9 cellular contexts compared by ENCODE assay signal in genomic region chr14:22569106-22569748, GRCh38. TPM values are rescaled to one million over a fixed set of nuclear protein-coding genes. Genes with fewer than 3 reads are reported as not detected.
DNase-seq lines count a peak whose midpoint lies in the region; TF ChIP-seq lines count a peak whose summit lies in the region.
"Had no signal": no experiment of that assay in that cellular context is flagged by ENCODE, and none has a peak within 500 bp of the region (broad histone marks: within the 10 kb centered on the region; RNA-seq: fewer than 3 reads in every experiment).

No MANE protein-coding gene starts in this region.

- H3K27ac ChIP-seq in Peyer's patch (peak overlapping the region; percentile 57 to 86 (median 64)), esophagus squamous epithelium (peak overlapping the region in 3 of 4 donors; percentile 6 to 77 (median 70)), stomach (peak overlapping the region in 4 of 5 donors; percentile 82 to 91 (median 85))

- peak; percentile 60 for DNase-seq in activated effector memory CD4-positive, alpha-beta T cell treated with anti-CD3 and anti-CD28 coated beads, Interleukin-2, amount 50 U/mL, for 16 hours
- DNase-seq in activated effector memory CD4-positive, alpha-beta T cell treated with Interleukin-2 at 50 U/mL for 16 hours = no peak
- DNase-seq in Peyer's patch (no peak), esophagus squamous epithelium (lab: John Stamatoyannopoulos, UW) (no peak), stomach (no peak), NCI-H524 (lab: John Stamatoyannopoulos, UW) (no peak), DMS153 treated with DMSO at 0.1 percent for 48 hours (lab: John Stamatoyannopoulos, UW; ENCODE audit: unreplicated experiment) (no peak)
- no peak for DNase-seq in activated CD8-positive, alpha-beta memory T cell treated with anti-CD3 and anti-CD28 coated beads for 24 hours
- DNase-seq: NCI-H1694 had no signal

- H3K9me3 ChIP-seq in Peyer's patch (no peaks in the 10 kb centered on the region), esophagus squamous epithelium (no peaks in the 10 kb centered on the region), stomach (no peaks in the 10 kb centered on the region)

- TF ChIP-seq POLR2A in Peyer's patch (IDR thresholded peaks at IDR 0.05) (no peak), esophagus squamous epithelium (IDR thresholded peaks at IDR 0.05) (no peak), stomach (IDR thresholded peaks at IDR 0.05) (no peak)

- intact Hi-C loops in esophagus squamous epithelium (cut with DNase I) = no loop called here
- intact Hi-C loops in stomach (cut with DNase I; ENCODE audit: low total_unique reads) = no loop called here

- no peak overlapping the region for H3K4me3 ChIP-seq in Peyer's patch
- H3K4me3 ChIP-seq in esophagus squamous epithelium = no peak overlapping the region
- H3K4me3 ChIP-seq in stomach = no peak overlapping the region

- WGBS in esophagus squamous epithelium, 2 donors = 70 to 79% methylated on average over 6 of the region's 6 CpGs
- WGBS in stomach, 5 donors = 66 to 85% (median 70%) methylated on average over 6 of the region's 6 CpGs

- TF ChIP-seq CTCF in Peyer's patch (IDR thresholded peaks at IDR 0.05) (no peak), esophagus squamous epithelium (IDR thresholded peaks at IDR 0.05) (no peak), stomach (IDR thresholded peaks at IDR 0.05) (no peak)

- no peak for TF ChIP-seq EP300 in stomach (IDR thresholded peaks at IDR 0.05)

- no peaks in the 10 kb centered on the region for H3K27me3 ChIP-seq in Peyer's patch
- no peaks in the 10 kb centered on the region for H3K27me3 ChIP-seq in esophagus squamous epithelium
- H3K27me3 ChIP-seq in stomach = no peaks in the 10 kb centered on the region

- H3K4me1 ChIP-seq in Peyer's patch (peaks cover 0 to 18% (median 5%) of the 10 kb centered on the region in 4 donors), esophagus squamous epithelium (peaks cover 14 to 77% (median 33%) of the 10 kb centered on the region in 3 donors), stomach (peaks cover 49 to 90% (median 66%) of the 10 kb centered on the region in 4 donors)

- H3K36me3 ChIP-seq in Peyer's patch (peaks cover 0 to 47% (median 0%) of the 10 kb centered on the region in 3 donors), esophagus squamous epithelium (peaks cover 0 to 51% (median 3%) of the 10 kb centered on the region in 3 donors), stomach (peaks cover 7 to 62% (median 50%) of the 10 kb centered on the region in 4 donors)

RNA-seq across cellular contexts. Expression of gene DAD1, which starts 19.8 kb away (rescaled TPM):
- total RNA-seq in Peyer's patch (100 to 1,000 TPM in 2 of 4 donors, 10 to 100 TPM in 2; 52.0 to 173 (median 123) TPM), esophagus squamous epithelium (100 to 1,000 TPM; 174 to 280 (median 225) TPM), stomach (100 to 1,000 TPM in 2 of 5 donors, 10 to 100 TPM in 2, not detected in 1; 36.8 to 191 (median 80.8) TPM)
- 100 to 1,000 TPM; 172 to 236 (median 202) TPM for polyA plus RNA-seq in stomach

RNA-seq across cellular contexts. Expression of gene ABHD4, which starts 28.9 kb away (rescaled TPM):
- total RNA-seq in Peyer's patch (10 to 100 TPM; 28.1 to 51.4 (median 42.8) TPM), esophagus squamous epithelium (10 to 100 TPM; 22.9 to 45.4 (median 30.1) TPM), stomach (100 to 1,000 TPM in 1 of 5 donors, 10 to 100 TPM in 4; 12.2 to 130 (median 27.7) TPM)
- polyA plus RNA-seq in stomach = 10 to 100 TPM; 14.8 to 24.3 (median 17.0) TPM
